ENCODE assay signal across 15 cellular contexts in the genomic region with DNA sequence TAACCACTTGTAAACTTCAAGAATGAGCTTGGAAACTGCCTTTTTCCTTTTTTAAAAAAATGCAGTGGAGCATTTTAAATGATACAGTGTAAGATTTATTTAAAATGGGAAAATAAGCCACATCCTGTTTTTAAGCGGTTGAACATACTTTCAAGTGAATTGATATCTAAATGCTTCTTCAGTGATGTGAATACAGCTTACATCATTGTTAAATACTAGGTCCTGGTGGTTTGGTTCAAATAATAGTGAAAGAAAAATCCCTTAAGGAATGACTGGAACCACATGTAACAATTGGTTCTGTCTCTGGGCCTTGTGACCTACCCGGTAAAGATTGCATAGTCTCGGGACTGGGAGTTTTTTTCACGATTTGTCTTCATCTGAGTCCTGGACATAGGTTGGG. TPM values are rescaled to one million over a fixed set of nuclear protein-coding genes. Genes with fewer than 3 reads are reported as not detected.
"Had no signal": no experiment of that assay in that cellular context is flagged by ENCODE, and none has a peak within 500 bp of the region (broad histone marks: within the 10 kb centered on the region; RNA-seq: fewer than 3 reads in every experiment).

No MANE protein-coding gene starts in this region.

- H3K36me3 ChIP-seq: heart right ventricle, right lobe of liver had no signal

- H3K9me3 ChIP-seq: psoas muscle, right lobe of liver had no signal

- H3K4me1 ChIP-seq: heart right ventricle, psoas muscle, right lobe of liver had no signal

- ATAC-seq: activated CD8-positive, alpha-beta T cell treated with anti-CD3 and anti-CD28 coated beads for 36 hours; activated T-cell treated with anti-CD3 and anti-CD28 coated beads, Interleukin-2, amount 50 U/mL, for 4 hours; heart right ventricle; left colon; psoas muscle; right lobe of liver; stimulated activated naive CD8-positive, alpha-beta T cell treated with anti-CD3 and anti-CD28 coated beads, Interleukin-15, Interleukin-2, amounts not matched to agents 100 U/mL and 50 U/mL, for 24 hours had no signal

- H3K27me3 ChIP-seq: right lobe of liver had no signal

- H3K4me3 ChIP-seq: heart right ventricle, lung, psoas muscle, right lobe of liver had no signal

- H3K27ac ChIP-seq: heart right ventricle, psoas muscle, right lobe of liver had no signal

- DNase-seq: activated B cell treated with CpG ODN at 0.5 μM for 24 hours; activated CD4-positive, alpha-beta T cell treated with anti-CD3 and anti-CD28 coated beads for 48 hours; activated CD8-positive, alpha-beta T cell treated with anti-CD3 and anti-CD28 coated beads for 36 hours; activated effector memory CD4-positive, alpha-beta T cell treated with anti-CD3 and anti-CD28 coated beads, Interleukin-2, amount 50 U/mL, for 16 hours; activated T-cell treated with anti-CD3 and anti-CD28 coated beads, Interleukin-2, amount 50 U/mL, for 4 hours; cortex of kidney; effector CD8-positive, alpha-beta T cell; heart right ventricle; left colon; psoas muscle; right lobe of liver; stimulated activated naive CD8-positive, alpha-beta T cell treated with anti-CD3 and anti-CD28 coated beads, Interleukin-15, Interleukin-2, amounts not matched to agents 100 U/mL and 50 U/mL, for 24 hours; trophoblast cell had no signal

RNA-seq across cellular contexts. Expression of gene BMP6, which starts 44.2 kb away (rescaled TPM):
- total RNA-seq: activated T-cell treated with anti-CD3 and anti-CD28 coated beads, Interleukin-2, amount 50 U/mL, for 4 hours; osteocyte had no signal
